Comparison of ENCODE assay signal across 8 cellular contexts in the genomic region with DNA sequence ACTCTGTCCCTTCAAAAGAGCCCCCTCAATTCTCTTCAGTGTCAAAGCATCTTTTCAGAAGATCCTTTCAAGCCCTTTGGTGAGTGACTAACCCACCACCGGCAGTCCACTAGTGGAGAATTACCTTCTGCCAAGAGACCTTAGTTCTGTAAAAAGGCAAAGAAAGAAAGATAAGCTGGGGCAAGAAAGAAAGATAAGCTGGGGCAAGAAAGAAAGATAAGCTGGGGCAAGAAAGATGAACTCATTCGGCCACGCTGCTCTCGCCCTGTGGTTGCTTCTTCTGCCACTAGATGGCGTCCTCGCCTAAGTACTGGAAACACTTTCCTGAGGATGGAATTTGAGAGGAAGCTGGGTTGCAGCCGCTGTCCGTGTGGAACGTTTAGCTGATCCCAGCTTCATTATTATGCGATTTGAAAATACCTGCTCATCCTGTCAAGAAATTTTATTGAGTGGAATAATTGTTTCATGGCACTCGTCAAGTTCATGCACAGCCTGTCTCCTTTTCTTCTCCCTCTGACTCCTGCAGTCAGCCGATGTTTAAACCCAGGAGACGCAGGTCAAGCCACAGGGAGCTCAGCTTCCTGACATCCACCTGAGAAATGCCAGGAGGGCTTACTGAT. TPM values are rescaled to one million over a fixed set of nuclear protein-coding genes. Genes with fewer than 3 reads are reported as not detected.
A peak's percentile ranks its signal among the peaks of the same experiment; 100 is the strongest.
DNase-seq lines count a peak whose midpoint lies in the region; ATAC-seq and TF ChIP-seq lines count a peak whose summit lies in the region.

No MANE protein-coding gene starts in this region.

- DNase-seq in NCI-H345 (lab: John Stamatoyannopoulos, UW): peak; percentile 82
- DNase-seq in activated CD4-positive, CD25-positive, alpha-beta regulatory T cell treated with anti-CD3 and anti-CD28 coated beads, Interleukin-2, amount 50 U/mL, for 16 hours (ENCODE audit: low read depth, low spot score): peak; percentile 80
- DNase-seq in cerebellar cortex (ENCODE audit: low spot score): peak; percentile 89
- no peak for DNase-seq in kidney epithelial cell (ENCODE audit: low read depth)
- peak; percentile 72 to 83 (median 80) for DNase-seq in stimulated activated CD4-positive, alpha-beta T cell treated with anti-CD3 and anti-CD28 coated beads, Interleukin-1b, Interleukin-23, amount 100 ng/mL, for 24 hours (ENCODE audit: low read depth in 4 of 4, low spot score in 1 of 4)

- H3K36me3 ChIP-seq in ES-I3 (ENCODE audit: insufficient read depth, low read length) (no peaks in the 10 kb centered on the region), kidney epithelial cell (ENCODE audit: control insufficient read depth, insufficient read depth, low read length) (no peaks in the 10 kb centered on the region)

- no peaks in the 10 kb centered on the region for H3K27me3 ChIP-seq in kidney epithelial cell (ENCODE audit: control insufficient read depth, insufficient read depth, low read length)

- ATAC-seq in HG03095 (IDR thresholded peaks at IDR 0.05; ENCODE audit: unreplicated experiment) (peak; percentile 74), GM21737 (IDR thresholded peaks at IDR 0.05; ENCODE audit: unreplicated experiment) (no peak)

- H3K9me3 ChIP-seq in ES-I3 (ENCODE audit: control insufficient read depth, insufficient read depth, low read length): no peaks in the 10 kb centered on the region

- H3K4me3 ChIP-seq in kidney epithelial cell (ENCODE audit: low read depth, low read length): peak overlapping the region; percentile 3

- H3K9ac ChIP-seq in ES-I3 (ENCODE audit: low read depth, low read length): peak overlapping the region; percentile 43; the same call in 1 of the 2 replicates

- peak; percentile 80 for TF ChIP-seq CTCF in kidney epithelial cell (IDR thresholded peaks at IDR 0.05; ENCODE audit: insufficient read depth, low read length, poor library complexity, severe bottlenecking)

- H3K4me1 ChIP-seq in ES-I3 (ENCODE audit: insufficient read depth, low read length): no peaks in the 10 kb centered on the region

RNA-seq across cellular contexts. Expression of a gene that starts 17.3 kb away (rescaled TPM):
- 73.6 and 93.5 TPM in 2 replicates for total RNA-seq in kidney epithelial cell
